ENCODE assay signal across 17 cellular contexts in the genomic region with DNA sequence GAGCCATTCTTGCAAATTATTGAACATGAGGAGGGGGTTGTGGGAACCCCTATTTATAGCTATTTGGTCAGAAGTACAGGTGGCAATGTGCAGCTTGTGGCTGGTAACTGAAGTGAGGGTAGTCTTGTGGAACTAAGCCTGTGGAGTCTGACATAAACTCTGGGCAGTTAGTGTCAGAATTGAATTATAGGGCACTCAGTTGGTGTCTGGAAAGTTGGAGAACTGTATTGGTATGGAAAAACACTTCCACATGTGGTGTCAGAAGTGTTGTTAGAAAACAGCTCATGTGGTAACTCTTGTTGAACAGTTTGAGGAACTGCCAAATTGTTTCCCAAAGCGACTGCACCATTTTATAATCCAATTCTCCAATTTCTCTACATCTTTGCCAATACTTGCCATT. TPM values are rescaled to one million over a fixed set of nuclear protein-coding genes. Genes with fewer than 3 reads are reported as not detected.
DNase-seq lines count a peak whose midpoint lies in the region; ATAC-seq and TF ChIP-seq lines count a peak whose summit lies in the region.
"Had no signal": no experiment of that assay in that cellular context is flagged by ENCODE, and none has a peak within 500 bp of the region (broad histone marks: within the 10 kb centered on the region; RNA-seq: fewer than 3 reads in every experiment).

No MANE protein-coding gene starts in this region.

- H3K9me3 ChIP-seq in testis: no peaks in the 10 kb centered on the region
- H3K9me3 ChIP-seq: tibial artery had no signal

- no peaks in the 10 kb centered on the region for H3K36me3 ChIP-seq in testis (ENCODE audit: low read depth, missing control alignments)

- ATAC-seq in HG03432 (IDR thresholded peaks at IDR 0.05; ENCODE audit: unreplicated experiment) (peak; percentile 53), HG02973 (IDR thresholded peaks at IDR 0.05; ENCODE audit: unreplicated experiment) (no peak)
- ATAC-seq in activated CD4-positive, CD25-positive, alpha-beta regulatory T cell treated with anti-CD3 and anti-CD28 coated beads, Interleukin-2, amount 50 U/mL, for 24 hours: no peak
- ATAC-seq: foreskin keratinocyte had no signal

- H3K27me3 ChIP-seq in testis: no peaks in the 10 kb centered on the region
- H3K27me3 ChIP-seq: foreskin keratinocyte, tibial artery had no signal

- 88 to 91% methylated on average over 1 of the region's 1 CpG for WGBS in testis, 2 donors

- H3K4me1 ChIP-seq in testis: no peaks in the 10 kb centered on the region
- H3K4me1 ChIP-seq: foreskin keratinocyte had no signal

- DNase-seq in NOMO-1 treated with DMSO at 0.1 percent for 48 hours (lab: John Stamatoyannopoulos, UW; ENCODE audit: unreplicated experiment): peak; percentile 35
- DNase-seq in NOMO-1 treated with dmso at 0.1 percent for 144 hours (lab: John Stamatoyannopoulos, UW; ENCODE audit: unreplicated experiment): no peak
- DNase-seq in SK-N-DZ (ENCODE audit: low spot score): peak; percentile 12
- no peak for DNase-seq in testis
- DNase-seq in ACHN: no peak
- DNase-seq: CD4-positive, CD25-positive, alpha-beta regulatory T cell; DND-41; foreskin keratinocyte; NCI-H1694; SHP77 treated with DMSO at 0.1 percent for 48 hours; stimulated activated CD4-positive, alpha-beta T cell treated with anti-CD3 and anti-CD28 coated beads, Interleukin-4, amount 100 ng/mL, for 4 hours; tibial artery had no signal

- intact Hi-C loops in testis (cut with DNase I; ENCODE audit: low total_unique reads): no loop called here

- in situ Hi-C loops in ACHN (cut with HindIII; ENCODE audit: low pct_ligation_motif_present, low pct_unique_long_range_greater_than_20kb, low sequenced_read_pairs): no loop called here

- TF ChIP-seq CTCF in testis (IDR thresholded peaks at IDR 0.05): no peak

- no peak overlapping the region for H3K27ac ChIP-seq in testis
- H3K27ac ChIP-seq: 22Rv1, foreskin keratinocyte, skin epidermis, tibial artery had no signal

- no peak overlapping the region for H3K4me3 ChIP-seq in testis
- H3K4me3 ChIP-seq: skin epidermis, tibial artery had no signal

- no peak for TF ChIP-seq POLR2A in testis (IDR thresholded peaks at IDR 0.05)

RNA-seq across cellular contexts. Expression of gene RALBP1, which starts 7.5 kb away (rescaled TPM):
- polyA plus RNA-seq in SK-N-DZ (2014; cell fraction: cytosol; rRNA removed): 48.1 and 52.9 TPM in 2 replicates
- 31.8 and 32.5 TPM in 2 replicates for polyA plus RNA-seq in SK-N-DZ (2014; cell fraction: nucleus; rRNA removed)
- total RNA-seq in testis: 10 to 100 TPM; 46.3 to 59.8 TPM
- 23.6 TPM for polyA plus RNA-seq in testis (ENCODE audit: insufficient read depth, low read depth, low replicate concordance)

Comparison
In these comparisons a context has a peak if more than half of its experiments do, and no peak if none do; other contexts are left out.
1. DNase-seq: peak in NOMO-1 treated with DMSO at 0.1 percent for 48 hours (single experiment) and SK-N-DZ (single experiment); none in NOMO-1 treated with dmso at 0.1 percent for 144 hours (single experiment), testis (single experiment) and ACHN (single experiment).